In the genomic region with DNA sequence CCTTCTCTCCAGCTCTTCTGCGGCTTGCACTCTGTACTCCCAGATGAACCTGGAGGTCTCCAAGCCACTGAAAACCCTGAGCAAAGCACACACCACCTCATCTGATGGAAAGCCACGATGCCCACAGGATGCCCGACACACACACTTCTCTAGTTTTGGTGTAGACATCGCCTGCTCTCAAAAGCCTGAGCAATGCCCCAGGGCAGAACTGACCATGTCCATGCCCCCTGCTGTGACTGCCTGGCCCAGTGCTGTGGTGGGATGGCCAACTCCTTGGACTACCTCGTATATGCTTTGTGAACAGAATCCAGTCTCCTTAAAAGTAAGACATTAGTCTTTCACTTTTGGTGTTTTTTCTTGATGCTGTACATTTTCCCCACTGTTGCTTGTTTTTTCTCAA, we compare ENCODE assay signal across 35 cellular contexts.
"Had no signal": no experiment of that assay in that cellular context is flagged by ENCODE, and none has a peak within 500 bp of the region (broad histone marks: within the 10 kb centered on the region; RNA-seq: fewer than 3 reads in every experiment).

No MANE protein-coding gene starts in this region.

- H3K9me3 ChIP-seq: adrenal gland, breast epithelium, esophagus muscularis mucosa, gastrocnemius medialis, heart left ventricle had no signal

- H3K4me1 Mint-ChIP-seq: activated CD4-positive, alpha-beta T cell treated with anti-CD3 and anti-CD28 coated beads for 36 hours; activated CD4-positive, alpha-beta T cell treated with anti-CD3 and anti-CD28 coated beads, Interleukin-2, amount 10 ng/mL, durations not matched to agents 24 days and 14 days; activated CD8-positive, alpha-beta memory T cell treated with anti-CD3 and anti-CD28 coated beads, Interleukin-2, amount 10 ng/mL, durations not matched to agents 7 days and 5 days; activated naive CD4-positive, alpha-beta T cell treated with anti-CD3 and anti-CD28 coated beads, Interleukin-2, amount 10 ng/mL, durations not matched to agents 7 days and 5 days; activated naive CD8-positive, alpha-beta T cell treated with anti-CD3 and anti-CD28 coated beads for 36 hours; activated naive CD8-positive, alpha-beta T cell treated with anti-CD3 and anti-CD28 coated beads, Interleukin-2, amount 50 U/mL, for 24 hours had no signal

- H3K27ac ChIP-seq: adrenal gland, breast epithelium, cardiac muscle cell, coronary artery, esophagus muscularis mucosa, foreskin keratinocyte, gastrocnemius medialis had no signal

- DNase-seq: activated CD4-positive, alpha-beta memory T cell treated with anti-CD3 and anti-CD28 coated beads for 36 hours; activated CD4-positive, alpha-beta T cell treated with anti-CD3 and anti-CD28 coated beads for 36 hours; activated CD4-positive, alpha-beta T cell treated with anti-CD3 and anti-CD28 coated beads, Interleukin-2, amount 10 ng/mL, durations not matched to agents 24 days and 14 days; activated CD4-positive, CD25-positive, alpha-beta regulatory T cell; activated CD4-positive, CD25-positive, alpha-beta regulatory T cell treated with anti-CD3 and anti-CD28 coated beads, Interleukin-2, amount 50 U/mL, for 72 hours; activated CD8-positive, alpha-beta memory T cell treated with anti-CD3 and anti-CD28 coated beads, Interleukin-2, amount 10 ng/mL, durations not matched to agents 7 days and 5 days; activated CD8-positive, alpha-beta memory T cell treated with anti-CD3 and anti-CD28 coated beads, Interleukin-2, amount 50 U/mL, for 4 hours; activated CD8-positive, alpha-beta T cell treated with anti-CD3 and anti-CD28 coated beads, Interleukin-2, amount 10 ng/mL, durations not matched to agents 7 days and 5 days; activated gamma-delta T cell; activated naive CD4-positive, alpha-beta T cell; activated naive CD4-positive, alpha-beta T cell treated with anti-CD3 and anti-CD28 coated beads, Interleukin-2, amount 10 ng/mL, durations not matched to agents 7 days and 5 days; activated naive CD8-positive, alpha-beta T cell treated with anti-CD3 and anti-CD28 coated beads for 36 hours; activated naive CD8-positive, alpha-beta T cell treated with anti-CD3 and anti-CD28 coated beads, Interleukin-2, amount 50 U/mL, for 24 hours; activated T-cell treated with anti-CD3 and anti-CD28 coated beads, Interleukin-2, amount 50 U/mL, for 1 hour; activated T-cell treated with anti-CD3 and anti-CD28 coated beads, Interleukin-2, amount 50 U/mL, for 48 hours; adrenal gland; amygdala; aorta; central memory CD4-positive, alpha-beta T cell; cerebellar nuclear complex; dermis blood vessel endothelial cell; effector CD4-positive, alpha-beta T cell; effector memory CD8-positive, alpha-beta T cell; foreskin keratinocyte; gastrocnemius medialis; glutamatergic neuron; heart left ventricle; T-helper 2 cell had no signal

- H3K27ac Mint-ChIP-seq: activated CD4-positive, alpha-beta memory T cell treated with anti-CD3 and anti-CD28 coated beads for 36 hours; activated CD4-positive, alpha-beta T cell treated with anti-CD3 and anti-CD28 coated beads for 36 hours; activated CD4-positive, alpha-beta T cell treated with anti-CD3 and anti-CD28 coated beads, Interleukin-2, amount 10 ng/mL, durations not matched to agents 24 days and 14 days; activated CD8-positive, alpha-beta memory T cell treated with anti-CD3 and anti-CD28 coated beads, Interleukin-2, amount 10 ng/mL, durations not matched to agents 7 days and 5 days; activated CD8-positive, alpha-beta T cell treated with anti-CD3 and anti-CD28 coated beads, Interleukin-2, amount 10 ng/mL, durations not matched to agents 7 days and 5 days; activated naive CD4-positive, alpha-beta T cell treated with anti-CD3 and anti-CD28 coated beads, Interleukin-2, amount 10 ng/mL, durations not matched to agents 7 days and 5 days; activated naive CD8-positive, alpha-beta T cell treated with anti-CD3 and anti-CD28 coated beads for 36 hours; activated naive CD8-positive, alpha-beta T cell treated with anti-CD3 and anti-CD28 coated beads, Interleukin-2, amount 50 U/mL, for 24 hours; activated T-helper 1 cell treated with anti-CD3 and anti-CD28 coated beads, Interleukin-12 subunit alpha, Interleukin-12 subunit beta, Interleukin-2, Interleukin-4 antibody, amounts not matched to agents 30 ng/mL and 10 ng/mL and 1 ng/mL, durations not matched to agents 14 hours and 24 hours and 36 hours; brain had no signal

- ATAC-seq: activated CD4-positive, alpha-beta T cell treated with anti-CD3 and anti-CD28 coated beads for 36 hours; activated CD8-positive, alpha-beta memory T cell treated with anti-CD3 and anti-CD28 coated beads, Interleukin-2, amount 10 ng/mL, durations not matched to agents 7 days and 5 days; activated CD8-positive, alpha-beta T cell treated with anti-CD3 and anti-CD28 coated beads, Interleukin-2, amount 10 ng/mL, durations not matched to agents 7 days and 5 days; activated naive CD8-positive, alpha-beta T cell treated with anti-CD3 and anti-CD28 coated beads, Interleukin-2, amount 50 U/mL, for 24 hours; effector memory CD8-positive, alpha-beta T cell; foreskin keratinocyte; gastrocnemius medialis; heart left ventricle had no signal

- FAIRE-seq: endometrium had no signal

- H3K4me1 ChIP-seq: adrenal gland, breast epithelium, foreskin keratinocyte, gastrocnemius medialis, heart left ventricle had no signal

- H3K27me3 ChIP-seq: adrenal gland, breast epithelium, cardiac muscle cell, esophagus muscularis mucosa, foreskin keratinocyte, gastrocnemius medialis, heart left ventricle had no signal

- H3K4me3 Mint-ChIP-seq: activated CD4-positive, alpha-beta memory T cell treated with anti-CD3 and anti-CD28 coated beads for 36 hours; activated CD4-positive, alpha-beta T cell treated with anti-CD3 and anti-CD28 coated beads for 36 hours; activated CD4-positive, alpha-beta T cell treated with anti-CD3 and anti-CD28 coated beads, Interleukin-2, amount 10 ng/mL, durations not matched to agents 24 days and 14 days; activated CD8-positive, alpha-beta memory T cell treated with anti-CD3 and anti-CD28 coated beads, Interleukin-2, amount 10 ng/mL, durations not matched to agents 7 days and 5 days; activated CD8-positive, alpha-beta T cell treated with anti-CD3 and anti-CD28 coated beads, Interleukin-2, amount 10 ng/mL, durations not matched to agents 7 days and 5 days; activated naive CD4-positive, alpha-beta T cell treated with anti-CD3 and anti-CD28 coated beads, Interleukin-2, amount 10 ng/mL, durations not matched to agents 7 days and 5 days; activated naive CD8-positive, alpha-beta T cell treated with anti-CD3 and anti-CD28 coated beads for 36 hours; activated naive CD8-positive, alpha-beta T cell treated with anti-CD3 and anti-CD28 coated beads, Interleukin-2, amount 50 U/mL, for 24 hours; activated T-helper 1 cell treated with anti-CD3 and anti-CD28 coated beads, Interleukin-12 subunit alpha, Interleukin-12 subunit beta, Interleukin-2, Interleukin-4 antibody, amounts not matched to agents 30 ng/mL and 10 ng/mL and 1 ng/mL, durations not matched to agents 14 hours and 24 hours and 36 hours; brain; effector memory CD8-positive, alpha-beta T cell had no signal

- H3K9me3 Mint-ChIP-seq: activated CD4-positive, alpha-beta memory T cell treated with anti-CD3 and anti-CD28 coated beads for 36 hours; activated CD4-positive, alpha-beta T cell treated with anti-CD3 and anti-CD28 coated beads, Interleukin-2, amount 10 ng/mL, durations not matched to agents 24 days and 14 days; activated naive CD4-positive, alpha-beta T cell treated with anti-CD3 and anti-CD28 coated beads, Interleukin-2, amount 10 ng/mL, durations not matched to agents 7 days and 5 days; activated naive CD8-positive, alpha-beta T cell treated with anti-CD3 and anti-CD28 coated beads for 36 hours; activated naive CD8-positive, alpha-beta T cell treated with anti-CD3 and anti-CD28 coated beads, Interleukin-2, amount 50 U/mL, for 24 hours; activated T-helper 1 cell treated with anti-CD3 and anti-CD28 coated beads, Interleukin-12 subunit alpha, Interleukin-12 subunit beta, Interleukin-2, Interleukin-4 antibody, amounts not matched to agents 30 ng/mL and 10 ng/mL and 1 ng/mL, durations not matched to agents 14 hours and 24 hours and 36 hours; brain; effector memory CD8-positive, alpha-beta T cell had no signal

- H3K4me3 ChIP-seq: adrenal gland, breast epithelium, cardiac muscle cell, coronary artery, esophagus muscularis mucosa, gastrocnemius medialis, heart left ventricle had no signal

- H3K27me3 Mint-ChIP-seq: activated CD4-positive, alpha-beta memory T cell treated with anti-CD3 and anti-CD28 coated beads for 36 hours; activated CD4-positive, alpha-beta T cell treated with anti-CD3 and anti-CD28 coated beads for 36 hours; activated CD4-positive, alpha-beta T cell treated with anti-CD3 and anti-CD28 coated beads, Interleukin-2, amount 10 ng/mL, durations not matched to agents 24 days and 14 days; activated CD8-positive, alpha-beta memory T cell treated with anti-CD3 and anti-CD28 coated beads, Interleukin-2, amount 10 ng/mL, durations not matched to agents 7 days and 5 days; activated naive CD4-positive, alpha-beta T cell treated with anti-CD3 and anti-CD28 coated beads, Interleukin-2, amount 10 ng/mL, durations not matched to agents 7 days and 5 days; activated naive CD8-positive, alpha-beta T cell treated with anti-CD3 and anti-CD28 coated beads for 36 hours; activated naive CD8-positive, alpha-beta T cell treated with anti-CD3 and anti-CD28 coated beads, Interleukin-2, amount 50 U/mL, for 24 hours; brain; effector memory CD8-positive, alpha-beta T cell had no signal
